ENCODE assay signal across 13 cellular contexts in the genomic region with DNA sequence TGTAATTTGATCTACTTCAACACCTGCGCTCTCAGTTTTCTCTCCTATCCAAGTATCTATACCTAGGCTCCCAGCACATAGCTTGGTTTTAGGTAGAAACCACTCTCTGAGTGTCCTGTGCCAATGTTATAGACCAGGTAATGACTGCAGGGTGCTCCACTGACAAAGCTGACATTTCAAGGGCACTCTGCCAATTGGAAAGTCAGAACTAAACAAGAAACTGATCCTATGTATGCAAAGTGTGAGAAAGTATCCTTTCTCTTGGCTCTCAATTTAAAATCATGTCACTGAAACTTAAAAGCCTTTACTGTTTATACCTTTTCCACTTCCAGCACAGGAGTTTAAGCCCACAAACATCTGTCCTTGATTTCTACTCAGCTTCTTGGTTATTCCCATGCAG. TPM values are rescaled to one million over a fixed set of nuclear protein-coding genes. Genes with fewer than 3 reads are reported as not detected.
DNase-seq lines count a peak whose midpoint lies in the region; ATAC-seq and TF ChIP-seq lines count a peak whose summit lies in the region.
"Had no signal": no experiment of that assay in that cellular context is flagged by ENCODE, and none has a peak within 500 bp of the region (broad histone marks: within the 10 kb centered on the region; RNA-seq: fewer than 3 reads in every experiment).

No MANE protein-coding gene starts in this region.

- H2AFZ ChIP-seq in hepatocyte = no peak overlapping the region

- intact Hi-C loops in thyroid gland (cut with DNase I) = no loop called here

- H4K20me1 ChIP-seq in hepatocyte (ENCODE audit: insufficient read depth, poor library complexity, severe bottlenecking) = no peaks in the 10 kb centered on the region

- no peak overlapping the region for H3K4me3 ChIP-seq in thyroid gland (replicated peaks in 1 of 3)
- H3K4me3 ChIP-seq in hepatocyte = no peak overlapping the region

- DNase-seq in DMS79 treated with DMSO at 0.1 percent for 48 hours (lab: John Stamatoyannopoulos, UW) (peak; percentile 4), DMS79 (lab: John Stamatoyannopoulos, UW) (no peak), NCI-H2107 (lab: John Stamatoyannopoulos, UW) (peak; percentile 57), thyroid gland (no peak), KBM-7 (no peak), hepatocyte (ENCODE audit: low spot score) (no peak)
- DNase-seq: anterior cingulate cortex, DMS 273 treated with DMSO at 0.1 percent for 48 hours, NCI-H2227 treated with DMSO at 0.1 percent for 48 hours had no signal

- TF ChIP-seq CTCF in thyroid gland (IDR thresholded peaks at IDR 0.05) (no peak), hepatocyte (IDR thresholded peaks at IDR 0.05; ENCODE audit: poor library complexity) (no peak)

- in situ Hi-C loops in KBM-7 (cut with MboI; ENCODE audit: low pct_unique_long_range_greater_than_20kb, low sequenced_read_pairs) = no loop called here

- H3K27me3 ChIP-seq in thyroid gland (no peaks in the 10 kb centered on the region), hepatocyte (no peaks in the 10 kb centered on the region)

- H3K27ac ChIP-seq in thyroid gland (no peak overlapping the region), hepatocyte (no peak overlapping the region)
- H3K27ac ChIP-seq: 22Rv1 had no signal

- H3K4me1 ChIP-seq in thyroid gland (no peaks in the 10 kb centered on the region), hepatocyte (ENCODE audit: insufficient read depth) (no peaks in the 10 kb centered on the region)

- H3K9me2 ChIP-seq in hepatocyte (replicated peaks; ENCODE audit: insufficient read depth) = no peaks in the 10 kb centered on the region

- peak; percentile 44 for ATAC-seq in GM19467 (IDR thresholded peaks at IDR 0.05; ENCODE audit: unreplicated experiment)
- peak; percentile 51 for ATAC-seq in HG02943 (IDR thresholded peaks at IDR 0.05; ENCODE audit: low read depth, unreplicated experiment)
- ATAC-seq: sciatic nerve had no signal

- H3K79me2 ChIP-seq in hepatocyte = no peaks in the 10 kb centered on the region

- WGBS in thyroid gland, 2 donors = 76 to 79% methylated on average over 1 of the region's 1 CpG
- 88% methylated on average over 1 of the region's 1 CpG for WGBS in hepatocyte (ENCODE audit: low lambda C conversion rate, missing lambda C conversion rate)

- TF ChIP-seq POLR2A in thyroid gland (IDR thresholded peaks at IDR 0.05) = no peak

- no peak overlapping the region for H3K4me2 ChIP-seq in hepatocyte

- H3K9me3 ChIP-seq in thyroid gland (no peaks in the 10 kb centered on the region), hepatocyte (ENCODE audit: low read depth) (no peaks in the 10 kb centered on the region)

- H3K36me3 ChIP-seq in thyroid gland = no peaks in the 10 kb centered on the region
- H3K36me3 ChIP-seq in hepatocyte (replicated peaks; ENCODE audit: insufficient read depth, low read depth) = no peaks in the 10 kb centered on the region

RNA-seq across cellular contexts. Expression of gene AIM2, which starts 45.0 kb away (rescaled TPM):
- total RNA-seq in thyroid gland (under 1 TPM in 3 of 4 donors, not detected in 1; 0.22 to 0.34 (median 0.27) TPM), hepatocyte (0.30 TPM in 1 of 2 replicates, not detected in the other)
- 1.1 TPM in 1 of 2 replicates, not detected in the other for polyA plus RNA-seq in hepatocyte

RNA-seq across cellular contexts. Expression of gene CADM3, which starts 49.9 kb away (rescaled TPM):
- total RNA-seq in thyroid gland (1 to 10 TPM in 3 of 4 donors, under 1 TPM in 1; 0.73 to 4.8 (median 3.8) TPM), hepatocyte (0.36 and 0.37 TPM in 2 replicates)
- polyA plus RNA-seq in hepatocyte = 0.69 and 0.77 TPM in 2 replicates

Comparison
In these comparisons a context has a peak if more than half of its experiments do, and no peak if none do; other contexts are left out.
1. DNase-seq: peak in DMS79 treated with DMSO at 0.1 percent for 48 hours (single experiment) and NCI-H2107 (single experiment); none in DMS79 (single experiment), thyroid gland (0 of 2), KBM-7 (single experiment) and hepatocyte (single experiment).